ENCODE assay signal across 1 cellular context in genomic region chr11:36890280-36890679, GRCh38.
TF ChIP-seq lines count a peak whose summit lies in the region.

No MANE protein-coding gene starts in this region.

TF ChIP-seq in GM12878, 131 proteins besides CTCF, POLR2A, EP300 and RAD21 (continued from another document):
- TF ChIP-seq SPI1 (IDR thresholded peaks at IDR 0.05; ENCODE audit: borderline replicate concordance, insufficient read depth, low read depth, low read length) (no peak), ETV6 (conservative IDR thresholded peaks at IDR 0.05 in 1 of 2, IDR thresholded peaks at IDR 0.05 in 1 of 2; ENCODE audit: borderline replicate concordance in 1 of 2, low read depth in 1 of 2) (no peak), MXI1 (IDR thresholded peaks at IDR 0.05; ENCODE audit: low read depth, low read length) (no peak), BHLHE40 (IDR thresholded peaks at IDR 0.05; ENCODE audit: borderline replicate concordance in 1 of 2, low read depth in 2 of 2, low read length in 1 of 2) (no peak), JUNB (IDR thresholded peaks at IDR 0.05) (no peak), FOXK2 (IDR thresholded peaks at IDR 0.05) (no peak), SUPT20H (IDR thresholded peaks at IDR 0.05; ENCODE audit: borderline replicate concordance, control insufficient read depth, low read depth, low read length) (no peak), MTA3 (IDR thresholded peaks at IDR 0.05; ENCODE audit: borderline replicate concordance, low read length) (no peak), DPF2 (IDR thresholded peaks at IDR 0.05) (no peak)
